In genomic region chr2:105803337-105803736, GRCh38 we compare ENCODE assay signal across 12 cellular contexts. TPM values are rescaled to one million over a fixed set of nuclear protein-coding genes. Genes with fewer than 3 reads are reported as not detected.
DNase-seq lines count a peak whose midpoint lies in the region; ATAC-seq, FAIRE-seq and TF ChIP-seq lines count a peak whose summit lies in the region.
"Had no signal": no experiment of that assay in that cellular context is flagged by ENCODE, and none has a peak within 500 bp of the region (broad histone marks: within the 10 kb centered on the region; RNA-seq: fewer than 3 reads in every experiment).

No MANE protein-coding gene starts in this region.

- TF ChIP-seq POLR2A in GM12892 (IDR thresholded peaks at IDR 0.05; ENCODE audit: low read depth, low read length), result no peak

- H3K9me3 Mint-ChIP-seq in activated naive CD8-positive, alpha-beta T cell (ENCODE audit: low read depth), result no peaks in the 10 kb centered on the region

- ATAC-seq in HG03432 (IDR thresholded peaks at IDR 0.05; ENCODE audit: unreplicated experiment) (peak; percentile 42), Right ventricle myocardium inferior (no peak)
- ATAC-seq: sciatic nerve had no signal

- H3K4me1 Mint-ChIP-seq in activated naive CD8-positive, alpha-beta T cell (ENCODE audit: low read depth), result peaks cover 93% of the 10 kb centered on the region

- intact Hi-C loops in Right ventricle myocardium inferior (cut with DNase I), result no loop called here

- H3K27ac ChIP-seq in temporal lobe (ENCODE audit: low read depth, low read length), result peak overlapping the region; percentile 37
- H3K27ac ChIP-seq: foreskin keratinocyte had no signal

- peak overlapping the region; percentile 72 for H3K4me3 Mint-ChIP-seq in activated naive CD8-positive, alpha-beta T cell

- H3K27ac Mint-ChIP-seq in activated naive CD8-positive, alpha-beta T cell, result peak overlapping the region; percentile 98

- peak; percentile 51 for DNase-seq in stimulated activated CD4-positive, alpha-beta T cell treated with anti-CD3 and anti-CD28 coated beads, Interleukin-4, amount 100 ng/mL, for 24 hours
- no peak for DNase-seq in stimulated activated CD4-positive, alpha-beta T cell treated with anti-CD3 and anti-CD28 coated beads, Interleukin-12 subunit alpha, Interleukin-12 subunit beta, amount 100 ng/mL, for 4 hours
- DNase-seq in GM12892 (ENCODE audit: insufficient read length), result no peak
- no peak for DNase-seq in Right ventricle myocardium inferior (ENCODE audit: missing footprints)
- no peak for DNase-seq in GDM1 (lab: John Stamatoyannopoulos, UW)
- DNase-seq: Caco-2, NCI-H2227 treated with DMSO at 0.1 percent for 48 hours had no signal

- H3K36me3 Mint-ChIP-seq in activated naive CD8-positive, alpha-beta T cell, result peaks cover 23% of the 10 kb centered on the region

- FAIRE-seq in GM12892 (lab: Jason Lieb, UNC), result no peak

- no peaks in the 10 kb centered on the region for H3K27me3 Mint-ChIP-seq in activated naive CD8-positive, alpha-beta T cell

RNA-seq across cellular contexts. Expression of gene NCK2, which starts 58.6 kb away (rescaled TPM):
- total RNA-seq in temporal lobe, result 47.2 TPM
- 26.4 TPM for polyA plus RNA-seq in GM12892 (2012; ENCODE audit: missing spikeins)
- 32.9 TPM for total RNA-seq in Right ventricle myocardium inferior
